ENCODE assay signal across 2 cellular contexts in genomic region chr3:113890256-113890900, GRCh38.
TF ChIP-seq lines count a peak whose summit lies in the region.

No MANE protein-coding gene starts in this region.

TF ChIP-seq in SK-N-SH treated with all-trans-retinoic acid at 6 μM for 48 hours, 23 proteins besides CTCF, POLR2A, EP300 and RAD21 (continued from another document):
- TF ChIP-seq CSDC2 (CRISPR knock-in tag; IDR thresholded peaks at IDR 0.05), result no peak
- no peak for TF ChIP-seq ZNF565 (CRISPR knock-in tag; conservative IDR thresholded peaks at IDR 0.05; ENCODE audit: low read depth)
- no peak for TF ChIP-seq ESRRG (CRISPR knock-in tag; IDR thresholded peaks at IDR 0.05)
- TF ChIP-seq CSRNP3 (CRISPR knock-in tag; IDR thresholded peaks at IDR 0.05), result no peak
- TF ChIP-seq RARB (CRISPR knock-in tag; IDR thresholded peaks at IDR 0.05), result no peak
- TF ChIP-seq ZFP30 (CRISPR knock-in tag; IDR thresholded peaks at IDR 0.05), result no peak
- TF ChIP-seq GLIS3 (CRISPR knock-in tag; IDR thresholded peaks at IDR 0.05), result no peak
- TF ChIP-seq PPARA (CRISPR knock-in tag; IDR thresholded peaks at IDR 0.05; ENCODE audit: borderline replicate concordance), result no peak
- TF ChIP-seq PATZ1 (CRISPR knock-in tag; IDR thresholded peaks at IDR 0.05; ENCODE audit: borderline replicate concordance), result no peak

TF ChIP-seq in SK-N-SH, 30 proteins besides CTCF, POLR2A, EP300 and RAD21 (continued from another document):
- TF ChIP-seq PBX3 (IDR thresholded peaks at IDR 0.05) (no peak), USF2 (IDR thresholded peaks at IDR 0.05; ENCODE audit: borderline replicate concordance, low read depth, low read length) (no peak), JUND (IDR thresholded peaks at IDR 0.05) (no peak), FOXJ3 (CRISPR knock-in tag; IDR thresholded peaks at IDR 0.05) (no peak), SMC3 (IDR thresholded peaks at IDR 0.05; ENCODE audit: low read depth, low read length) (no peak), REST (IDR thresholded peaks at IDR 0.05; ENCODE audit: low read depth, low read length) (no peak), YY1 (IDR thresholded peaks at IDR 0.05; ENCODE audit: low read depth) (no peak)
